Comparison of ENCODE assay signal across 27 cellular contexts in genomic region chr2:40355451-40355850, GRCh38.
"Had no signal": no experiment of that assay in that cellular context is flagged by ENCODE, and none has a peak within 500 bp of the region (broad histone marks: within the 10 kb centered on the region; RNA-seq: fewer than 3 reads in every experiment).

No MANE protein-coding gene starts in this region.

- H3K9me3 ChIP-seq: stomach, suprapubic skin, testis, thoracic aorta, thyroid gland, tibial artery, tibial nerve, transverse colon, upper lobe of left lung, upper lobe of right lung, uterus, vagina had no signal

- H3K27ac ChIP-seq: stomach, suprapubic skin, testis, thoracic aorta, thyroid gland, tibial artery, tibial nerve, transverse colon, upper lobe of left lung, upper lobe of right lung, uterus, vagina had no signal

- FAIRE-seq: urothelium cell line had no signal

- DNase-seq: stimulated activated CD4-positive, alpha-beta T cell treated with anti-CD3 and anti-CD28 coated beads, Interleukin-2, amount 100 ng/mL, for 48 hours; stimulated activated CD4-positive, alpha-beta T cell treated with anti-CD3 and anti-CD28 coated beads, Interleukin-4, amount 100 ng/mL, for 1 hour; stimulated activated CD4-positive, alpha-beta T cell treated with anti-CD3 and anti-CD28 coated beads, Interleukin-4, amount 100 ng/mL, for 24 hours; stimulated activated CD4-positive, alpha-beta T cell treated with anti-CD3 and anti-CD28 coated beads, Interleukin-4, amount 100 ng/mL, for 4 hours; stimulated activated CD8-positive, alpha-beta memory T cell treated with anti-CD3 and anti-CD28 coated beads, Interleukin-4, amount 100 ng/mL, for 48 hours; stimulated activated naive B cell treated with anti-CD40 and anti-IgM and Interleukin-4, amounts not matched to agents 10 μg/mL and 1 μg/mL and 100 μg/mL, for 72 hours; stimulated activated naive CD4-positive, alpha-beta T cell; stimulated activated naive CD4-positive, alpha-beta T cell treated with Interleukin-2 at 50 U/mL for 16 hours; stimulated activated naive CD8-positive, alpha-beta T cell treated with anti-CD3 and anti-CD28 coated beads, Interleukin-15, amount 100 ng/mL, for 72 hours; stimulated activated naive CD8-positive, alpha-beta T cell treated with anti-CD3 and anti-CD28 coated beads, Interleukin-15, Interleukin-2, amounts not matched to agents 100 U/mL and 50 U/mL, for 24 hours; stomach; substantia nigra; testis; thyroid gland; tibial artery; transverse colon; trophoblast cell; upper lobe of left lung; upper lobe of right lung; uterus had no signal

- H3K36me3 ChIP-seq: stomach, suprapubic skin, thoracic aorta, thyroid gland, tibial artery, tibial nerve, transverse colon, upper lobe of left lung, upper lobe of right lung, uterus, vagina had no signal

- H3K4me3 ChIP-seq: stomach, suprapubic skin, testis, thoracic aorta, thyroid gland, tibial artery, tibial nerve, transverse colon, upper lobe of left lung, upper lobe of right lung, uterus, vagina had no signal

- ATAC-seq: stimulated activated effector memory CD8-positive, alpha-beta T cell treated with anti-CD3 and anti-CD28 coated beads, Interleukin-12 subunit alpha, Interleukin-12 subunit beta, amount 100 ng/mL, for 72 hours; stimulated activated memory B cell treated with anti-CD40 and anti-IgM and Interleukin-4, amounts not matched to agents 10 μg/mL and 1 μg/mL and 100 μg/mL, for 72 hours; stimulated activated naive B cell treated with anti-CD40 and anti-IgM and Interleukin-4, amounts not matched to agents 10 μg/mL and 1 μg/mL and 100 μg/mL, for 72 hours; stimulated activated naive CD8-positive, alpha-beta T cell treated with anti-CD3 and anti-CD28 coated beads, Interleukin-15, amount 100 ng/mL, for 72 hours; stimulated activated naive CD8-positive, alpha-beta T cell treated with anti-CD3 and anti-CD28 coated beads, Interleukin-15, Interleukin-2, amounts not matched to agents 100 U/mL and 50 U/mL, for 24 hours; upper lobe of right lung had no signal

- H3K4me1 ChIP-seq: suprapubic skin, testis, thyroid gland, upper lobe of right lung had no signal

- H3K27me3 ChIP-seq: stomach, suprapubic skin, testis, thyroid gland, tibial artery, tibial nerve, transverse colon, upper lobe of left lung, upper lobe of right lung, uterus, vagina had no signal
